17 cellular contexts compared by ENCODE assay signal in the genomic region with DNA sequence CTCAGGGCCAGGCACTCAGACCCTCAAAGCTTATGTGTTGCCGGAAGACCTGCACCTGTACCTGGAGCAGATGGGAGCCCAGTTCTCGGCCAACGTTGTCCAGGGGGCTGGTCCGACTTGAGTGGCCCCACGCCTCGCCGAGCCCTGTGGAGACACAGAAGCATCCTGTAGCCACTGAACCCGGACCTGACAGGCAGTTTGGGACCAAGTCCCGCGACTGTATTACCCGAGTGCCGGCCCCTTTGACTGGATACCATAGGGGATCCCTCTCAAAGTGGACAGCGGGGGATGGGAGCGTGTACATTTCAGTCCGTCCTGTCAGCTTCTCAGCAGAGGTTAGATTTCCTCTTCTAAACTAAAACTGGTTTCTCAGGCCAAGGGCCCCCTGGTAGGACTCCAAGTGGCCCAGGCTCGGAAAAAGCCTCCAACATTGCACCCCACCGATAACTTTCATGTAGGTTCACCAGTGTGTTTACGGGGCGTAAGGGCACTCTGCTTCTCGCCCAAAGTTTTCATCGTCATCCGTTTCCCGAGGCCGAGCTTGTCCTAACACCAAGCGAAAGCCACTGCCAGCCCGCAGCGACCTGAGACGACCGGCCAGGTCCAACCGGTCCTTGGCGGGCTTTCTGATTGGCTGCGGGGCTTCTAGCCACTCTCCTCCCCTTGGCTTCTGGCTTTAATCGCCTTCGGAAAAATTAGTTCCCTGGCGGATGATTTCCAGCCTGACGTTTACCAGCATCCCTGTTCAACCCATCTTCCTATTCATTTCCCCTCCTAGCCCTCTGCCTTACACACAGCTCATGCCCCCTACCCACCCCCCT. TPM values are rescaled to one million over a fixed set of nuclear protein-coding genes. Genes with fewer than 3 reads are reported as not detected.
DNase-seq lines count a peak whose midpoint lies in the region; ATAC-seq lines count a peak whose summit lies in the region.
"Had no signal": no experiment of that assay in that cellular context is flagged by ENCODE, and none has a peak within 500 bp of the region (broad histone marks: within the 10 kb centered on the region; RNA-seq: fewer than 3 reads in every experiment).

No MANE protein-coding gene starts in this region.

- H3K4me1 ChIP-seq in effector memory CD4-positive, alpha-beta T cell (ENCODE audit: control insufficient read depth, insufficient read depth, low read length, poor library complexity, severe bottlenecking) = no peaks in the 10 kb centered on the region

- intact Hi-C loops in activated CD4-positive, alpha-beta T cell treated with anti-CD3 and anti-CD28 coated beads, Interleukin-2, amount 10 ng/mL, durations not matched to agents 24 days and 14 days (cut with micrococcal nuclease) = no loop called here

- peaks cover 58% of the 10 kb centered on the region for H3K27me3 ChIP-seq in effector memory CD4-positive, alpha-beta T cell (replicated peaks; ENCODE audit: control insufficient read depth, insufficient read depth, low read length, poor library complexity, severe bottlenecking)

- peak overlapping the region; percentile 29 for H3K27ac Mint-ChIP-seq in T-helper 1 cell treated with Interleukin-12 subunit alpha and Interleukin-12 subunit beta and Interleukin-4 antibody, amounts not matched to agents 30 μg/mL and 1 μg/mL, for 36 hours
- H3K27ac Mint-ChIP-seq in activated CD4-positive, alpha-beta T cell treated with anti-CD3 and anti-CD28 coated beads, Interleukin-2, amount 10 ng/mL, durations not matched to agents 24 days and 14 days = no peak overlapping the region
- H3K27ac Mint-ChIP-seq: natural killer cell treated with Interleukin-12 subunit alpha and Interleukin-12 subunit beta and Interleukin-15 and Interleukin-18, amount 100 ng/mL, for 72 hours had no signal

- H3K27ac ChIP-seq in effector memory CD4-positive, alpha-beta T cell (ENCODE audit: insufficient read depth, low read length, poor library complexity, severe bottlenecking) = no peak overlapping the region
- H3K27ac ChIP-seq: left ventricle myocardium inferior, suprapubic skin had no signal

- no peaks in the 10 kb centered on the region for H3K27me3 Mint-ChIP-seq in T-helper 1 cell treated with Interleukin-12 subunit alpha and Interleukin-12 subunit beta and Interleukin-4 antibody, amounts not matched to agents 30 μg/mL and 1 μg/mL, for 36 hours (ENCODE audit: low read depth)
- H3K27me3 Mint-ChIP-seq in activated CD4-positive, alpha-beta T cell treated with anti-CD3 and anti-CD28 coated beads, Interleukin-2, amount 10 ng/mL, durations not matched to agents 24 days and 14 days = peaks cover 47% of the 10 kb centered on the region

- H3K36me3 ChIP-seq in effector memory CD4-positive, alpha-beta T cell (ENCODE audit: control insufficient read depth, insufficient read depth, low read length) = no peaks in the 10 kb centered on the region
- H3K36me3 ChIP-seq: left ventricle myocardium inferior, suprapubic skin had no signal

- peaks cover 13% of the 10 kb centered on the region for H3K9me3 Mint-ChIP-seq in T-helper 1 cell treated with Interleukin-12 subunit alpha and Interleukin-12 subunit beta and Interleukin-4 antibody, amounts not matched to agents 30 μg/mL and 1 μg/mL, for 36 hours
- peaks cover 16% of the 10 kb centered on the region for H3K9me3 Mint-ChIP-seq in activated CD4-positive, alpha-beta T cell treated with anti-CD3 and anti-CD28 coated beads, Interleukin-2, amount 10 ng/mL, durations not matched to agents 24 days and 14 days

- peaks cover 1% of the 10 kb centered on the region for H3K4me1 Mint-ChIP-seq in T-helper 1 cell treated with Interleukin-12 subunit alpha and Interleukin-12 subunit beta and Interleukin-4 antibody, amounts not matched to agents 30 μg/mL and 1 μg/mL, for 36 hours (ENCODE audit: low read depth)
- H3K4me1 Mint-ChIP-seq in activated CD4-positive, alpha-beta T cell treated with anti-CD3 and anti-CD28 coated beads, Interleukin-2, amount 10 ng/mL, durations not matched to agents 24 days and 14 days = peaks cover 6% of the 10 kb centered on the region

- ATAC-seq in HG03135 (IDR thresholded peaks at IDR 0.05; ENCODE audit: unreplicated experiment) (no peak), GM19463 (IDR thresholded peaks at IDR 0.05; ENCODE audit: unreplicated experiment) (no peak)
- ATAC-seq: natural killer cell treated with Interleukin-12 subunit alpha and Interleukin-12 subunit beta and Interleukin-15 and Interleukin-18, amount 100 ng/mL, for 72 hours had no signal

- DNase-seq in T-helper 1 cell (no peak), kidney tubule cell (ENCODE audit: low spot score) (peak; percentile 88), ureter (ENCODE audit: low spot score) (peak; percentile 50)
- no peak for DNase-seq in effector memory CD4-positive, alpha-beta T cell
- no peak for DNase-seq in activated CD4-positive, alpha-beta T cell treated with anti-CD3 and anti-CD28 coated beads, Interleukin-2, amount 10 ng/mL, durations not matched to agents 24 days and 14 days
- DNase-seq: activated CD4-positive, alpha-beta T cell treated with anti-CD3 and anti-CD28 coated beads for 4 hours; activated T-cell treated with anti-CD3 and anti-CD28 coated beads, Interleukin-2, amount 50 U/mL, for 48 hours; amniotic stem cell; foreskin melanocyte; left ventricle myocardium inferior; MM.1S; NCI-H2171 had no signal

- peak overlapping the region; percentile 7 for H3K4me3 ChIP-seq in effector memory CD4-positive, alpha-beta T cell (ENCODE audit: insufficient read depth, low read depth, low read length, poor library complexity, severe bottlenecking)
- H3K4me3 ChIP-seq: left ventricle myocardium inferior, suprapubic skin had no signal

- no peak overlapping the region for H3K4me3 Mint-ChIP-seq in T-helper 1 cell treated with Interleukin-12 subunit alpha and Interleukin-12 subunit beta and Interleukin-4 antibody, amounts not matched to agents 30 μg/mL and 1 μg/mL, for 36 hours
- H3K4me3 Mint-ChIP-seq in activated CD4-positive, alpha-beta T cell treated with anti-CD3 and anti-CD28 coated beads, Interleukin-2, amount 10 ng/mL, durations not matched to agents 24 days and 14 days = no peak overlapping the region
- H3K4me3 Mint-ChIP-seq: natural killer cell treated with Interleukin-12 subunit alpha and Interleukin-12 subunit beta and Interleukin-15 and Interleukin-18, amount 100 ng/mL, for 72 hours had no signal

- peaks cover 4% of the 10 kb centered on the region for H3K9me3 ChIP-seq in effector memory CD4-positive, alpha-beta T cell (ENCODE audit: control insufficient read depth, low read length)
- H3K9me3 ChIP-seq: left ventricle myocardium inferior, suprapubic skin had no signal

- peaks cover 5% of the 10 kb centered on the region for H3K36me3 Mint-ChIP-seq in T-helper 1 cell treated with Interleukin-12 subunit alpha and Interleukin-12 subunit beta and Interleukin-4 antibody, amounts not matched to agents 30 μg/mL and 1 μg/mL, for 36 hours (ENCODE audit: low read depth)
- peaks cover 5% of the 10 kb centered on the region for H3K36me3 Mint-ChIP-seq in activated CD4-positive, alpha-beta T cell treated with anti-CD3 and anti-CD28 coated beads, Interleukin-2, amount 10 ng/mL, durations not matched to agents 24 days and 14 days (ENCODE audit: low read depth)
- H3K36me3 Mint-ChIP-seq: natural killer cell treated with Interleukin-12 subunit alpha and Interleukin-12 subunit beta and Interleukin-15 and Interleukin-18, amount 100 ng/mL, for 72 hours had no signal

RNA-seq across cellular contexts. Expression of a gene that starts 10.8 kb away (rescaled TPM):
- 5.3 TPM for total RNA-seq in ureter
- not detected in 2 replicates for total RNA-seq in activated CD4-positive, alpha-beta T cell treated with anti-CD3 and anti-CD28 coated beads, Interleukin-2, amount 10 ng/mL, durations not matched to agents 24 days and 14 days
- total RNA-seq: left ventricle myocardium inferior; natural killer cell treated with Interleukin-12 subunit alpha and Interleukin-12 subunit beta and Interleukin-15 and Interleukin-18, amount 100 ng/mL, for 72 hours had no signal

Comparison
In these comparisons a context has a peak if more than half of its experiments do, and no peak if none do; other contexts are left out.
1. DNase-seq: peak in kidney tubule cell (single experiment) and ureter (single experiment); none in T-helper 1 cell (0 of 5), effector memory CD4-positive, alpha-beta T cell (0 of 3) and activated CD4-positive, alpha-beta T cell treated with anti-CD3 and anti-CD28 coated beads, Interleukin-2, amount 10 ng/mL, durations not matched to agents 24 days and 14 days (single experiment).